In genomic region chr1:3318329-3318728, GRCh38 we compare ENCODE assay signal across 13 cellular contexts.
A peak's percentile ranks its signal among the peaks of the same experiment; 100 is the strongest.
DNase-seq lines count a peak whose midpoint lies in the region; ATAC-seq, FAIRE-seq and TF ChIP-seq lines count a peak whose summit lies in the region.
"Had no signal": no experiment of that assay in that cellular context is flagged by ENCODE, and none has a peak within 500 bp of the region (broad histone marks: within the 10 kb centered on the region; RNA-seq: fewer than 3 reads in every experiment).

No MANE protein-coding gene starts in this region.

- H3K36me3 Mint-ChIP-seq in activated T-cell treated with anti-CD3 and anti-CD28 coated beads, Interleukin-2, amount 50 U/mL, for 72 hours (ENCODE audit: insufficient read depth in 2 of 2): peaks cover 3 to 5% of the 10 kb centered on the region in 2 donors
- no peaks in the 10 kb centered on the region for H3K36me3 Mint-ChIP-seq in activated T-cell treated with anti-CD3 and anti-CD28 coated beads, Interleukin-2, amount 50 U/mL, for 24 hours (ENCODE audit: low read depth)
- H3K36me3 Mint-ChIP-seq in astrocyte (ENCODE audit: low read depth, unreplicated experiment) (no peaks in the 10 kb centered on the region), immature natural killer cell (peaks cover 0 to 5% (median 0%) of the 10 kb centered on the region in 3 donors), type B pancreatic cell (no peaks in the 10 kb centered on the region)
- no peaks in the 10 kb centered on the region for H3K36me3 Mint-ChIP-seq in effector memory CD8-positive, alpha-beta T cell (ENCODE audit: insufficient read depth)
- H3K36me3 Mint-ChIP-seq: CD14-positive monocyte had no signal

- intact Hi-C loops in upper lobe of right lung (cut with DNase I): no loop called here

- H3K4me2 ChIP-seq in astrocyte (ENCODE audit: low read length): no peak overlapping the region

- H3K4me1 ChIP-seq in astrocyte (ENCODE audit: insufficient read depth, low read length) (peaks cover 44% of the 10 kb centered on the region), upper lobe of right lung (peaks cover 24% of the 10 kb centered on the region)

- H3K36me3 ChIP-seq in astrocyte (ENCODE audit: insufficient read depth, low read length): no peaks in the 10 kb centered on the region
- no peaks in the 10 kb centered on the region for H3K36me3 ChIP-seq in upper lobe of right lung

- H3K9ac ChIP-seq in astrocyte (ENCODE audit: low read length): no peak overlapping the region

- H3K27ac ChIP-seq in astrocyte (ENCODE audit: low read depth, low read length): no peak overlapping the region
- no peak overlapping the region for H3K27ac ChIP-seq in upper lobe of right lung
- H3K27ac ChIP-seq: 22Rv1 had no signal

- peaks cover 6% of the 10 kb centered on the region for H3K27me3 Mint-ChIP-seq in activated T-cell treated with anti-CD3 and anti-CD28 coated beads, Interleukin-2, amount 50 U/mL, for 72 hours (ENCODE audit: low read depth)
- peaks cover 7% of the 10 kb centered on the region for H3K27me3 Mint-ChIP-seq in activated T-cell treated with anti-CD3 and anti-CD28 coated beads, Interleukin-2, amount 50 U/mL, for 24 hours
- peaks cover 5% of the 10 kb centered on the region for H3K27me3 Mint-ChIP-seq in astrocyte (ENCODE audit: low read depth, unreplicated experiment)
- peaks cover 5 to 19% (median 8%) of the 10 kb centered on the region in 3 donors for H3K27me3 Mint-ChIP-seq in immature natural killer cell (ENCODE audit: low read depth in 3 of 3)
- peaks cover 29% of the 10 kb centered on the region for H3K27me3 Mint-ChIP-seq in type B pancreatic cell
- no peaks in the 10 kb centered on the region for H3K27me3 Mint-ChIP-seq in effector memory CD8-positive, alpha-beta T cell

- H3K4me3 Mint-ChIP-seq in activated T-cell treated with anti-CD3 and anti-CD28 coated beads, Interleukin-2, amount 50 U/mL, for 72 hours: no peak overlapping the region
- H3K4me3 Mint-ChIP-seq in activated T-cell treated with anti-CD3 and anti-CD28 coated beads, Interleukin-2, amount 50 U/mL, for 24 hours: no peak overlapping the region
- H3K4me3 Mint-ChIP-seq in astrocyte (ENCODE audit: unreplicated experiment) (no peak overlapping the region), immature natural killer cell (no peak overlapping the region), type B pancreatic cell (peak overlapping the region; percentile 21)
- no peak overlapping the region for H3K4me3 Mint-ChIP-seq in effector memory CD8-positive, alpha-beta T cell
- H3K4me3 Mint-ChIP-seq: CD14-positive monocyte, HFFc6 had no signal

- peaks cover 1 to 7% of the 10 kb centered on the region in 2 donors for H3K9me3 Mint-ChIP-seq in activated T-cell treated with anti-CD3 and anti-CD28 coated beads, Interleukin-2, amount 50 U/mL, for 72 hours
- peaks cover 10% of the 10 kb centered on the region for H3K9me3 Mint-ChIP-seq in activated T-cell treated with anti-CD3 and anti-CD28 coated beads, Interleukin-2, amount 50 U/mL, for 24 hours
- no peaks in the 10 kb centered on the region for H3K9me3 Mint-ChIP-seq in astrocyte (ENCODE audit: unreplicated experiment)
- H3K9me3 Mint-ChIP-seq in immature natural killer cell: peaks cover 0 to 5% (median 1%) of the 10 kb centered on the region in 6 donors
- no peaks in the 10 kb centered on the region for H3K9me3 Mint-ChIP-seq in type B pancreatic cell
- peaks cover 4 to 8% of the 10 kb centered on the region in 2 donors for H3K9me3 Mint-ChIP-seq in effector memory CD8-positive, alpha-beta T cell
- H3K9me3 Mint-ChIP-seq: HFFc6 had no signal

- TF ChIP-seq CTCF in astrocyte (IDR thresholded peaks at IDR 0.05; ENCODE audit: insufficient read depth, low read depth, low read length): no peak
- no peak for TF ChIP-seq CTCF in type B pancreatic cell (conservative IDR thresholded peaks at IDR 0.05)
- TF ChIP-seq CTCF in upper lobe of right lung (IDR thresholded peaks at IDR 0.05): no peak

- H4K20me1 ChIP-seq in astrocyte (ENCODE audit: insufficient read depth, low read length): peaks cover 14% of the 10 kb centered on the region

- no peak overlapping the region for H3K4me3 ChIP-seq in astrocyte (ENCODE audit: insufficient read depth, low read depth, low read length)
- no peak overlapping the region for H3K4me3 ChIP-seq in upper lobe of right lung

- no peak for ATAC-seq in activated T-cell treated with anti-CD3 and anti-CD28 coated beads, Interleukin-2, amount 50 U/mL, for 72 hours (replicated peaks in 1 of 2)
- ATAC-seq in effector memory CD8-positive, alpha-beta T cell (replicated peaks): no peak
- ATAC-seq in upper lobe of right lung: no peak

- no peaks in the 10 kb centered on the region for H3K79me2 ChIP-seq in astrocyte (ENCODE audit: insufficient read depth, low read length)

- no peak for DNase-seq in activated T-cell treated with anti-CD3 and anti-CD28 coated beads, Interleukin-2, amount 50 U/mL, for 72 hours
- DNase-seq in activated T-cell treated with anti-CD3 and anti-CD28 coated beads, Interleukin-2, amount 50 U/mL, for 24 hours: no peak
- DNase-seq in astrocyte (ENCODE audit: low read depth): no peak
- no peak for DNase-seq in immature natural killer cell
- no peak for DNase-seq in type B pancreatic cell (ENCODE audit: extremely low spot score, unreplicated experiment)
- no peak for DNase-seq in effector memory CD8-positive, alpha-beta T cell
- DNase-seq in upper lobe of right lung: no peak
- DNase-seq: DMS53, HCEC 1CT, HFFc6 had no signal

- peaks cover 2% of the 10 kb centered on the region for H3K4me1 Mint-ChIP-seq in activated T-cell treated with anti-CD3 and anti-CD28 coated beads, Interleukin-2, amount 50 U/mL, for 72 hours (ENCODE audit: low read depth)
- peaks cover 14% of the 10 kb centered on the region for H3K4me1 Mint-ChIP-seq in activated T-cell treated with anti-CD3 and anti-CD28 coated beads, Interleukin-2, amount 50 U/mL, for 24 hours (ENCODE audit: low read depth)
- H3K4me1 Mint-ChIP-seq in astrocyte (ENCODE audit: low read depth, unreplicated experiment) (peaks cover 33% of the 10 kb centered on the region), immature natural killer cell (peaks cover 13 to 18% of the 10 kb centered on the region in 2 donors), type B pancreatic cell (ENCODE audit: unreplicated experiment) (peaks cover 61% of the 10 kb centered on the region)
- peaks cover 8 to 16% of the 10 kb centered on the region in 2 donors for H3K4me1 Mint-ChIP-seq in effector memory CD8-positive, alpha-beta T cell (ENCODE audit: low read depth in 2 of 2)

- H3K27ac Mint-ChIP-seq in activated T-cell treated with anti-CD3 and anti-CD28 coated beads, Interleukin-2, amount 50 U/mL, for 72 hours: peak overlapping the region; percentile 67
- H3K27ac Mint-ChIP-seq in activated T-cell treated with anti-CD3 and anti-CD28 coated beads, Interleukin-2, amount 50 U/mL, for 24 hours: no peak overlapping the region
- peak overlapping the region; percentile 92 for H3K27ac Mint-ChIP-seq in astrocyte (ENCODE audit: unreplicated experiment)
- peak overlapping the region in 5 of 6 donors; percentile 23 to 74 (median 45) for H3K27ac Mint-ChIP-seq in immature natural killer cell
- H3K27ac Mint-ChIP-seq in type B pancreatic cell: peak overlapping the region; percentile 39
- peak overlapping the region in 1 of 2 donors; percentile 54 for H3K27ac Mint-ChIP-seq in effector memory CD8-positive, alpha-beta T cell
- H3K27ac Mint-ChIP-seq: HFFc6 had no signal

- H3K27me3 ChIP-seq in astrocyte (ENCODE audit: insufficient read depth, low read length) (no peaks in the 10 kb centered on the region), upper lobe of right lung (no peaks in the 10 kb centered on the region)

- FAIRE-seq in astrocyte (lab: Jason Lieb, UNC): no peak
- FAIRE-seq: HTR-8/SVneo had no signal

- H3K9me3 ChIP-seq in astrocyte (ENCODE audit: insufficient read depth, low read depth, low read length) (no peaks in the 10 kb centered on the region), upper lobe of right lung (no peaks in the 10 kb centered on the region)

- H2AFZ ChIP-seq in astrocyte (ENCODE audit: low read depth, low read length): no peak overlapping the region
